In genomic region chr7:105269397-105269796, GRCh38 we compare ENCODE assay signal across 8 cellular contexts.
DNase-seq lines count a peak whose midpoint lies in the region; ATAC-seq, FAIRE-seq and TF ChIP-seq lines count a peak whose summit lies in the region.

No MANE protein-coding gene starts in this region.

- 0 out of 2 replicates have a peak overlapping the region, but pooled peaks have one; percentile 1 for H3K4me3 ChIP-seq in K562
- peak overlapping the region; percentile 55 for H3K4me3 ChIP-seq in lower lobe of right lung
- peak overlapping the region; percentile 56 for H3K4me3 ChIP-seq in upper lobe of right lung

- no peaks in the 10 kb centered on the region for H3K36me3 Mint-ChIP-seq in activated CD8-positive, alpha-beta memory T cell treated with anti-CD3 and anti-CD28 coated beads, Interleukin-2, amount 10 ng/mL, durations not matched to agents 7 days and 5 days

- POLR2A ChIA-PET in K562 (lab: Yijun Ruan, JAX), result interaction anchor here (0.6 to 2.3 kb wide), 4 partner anchors 7 to 44 kb away, joined by 3 to 6 read pairs (median 4); no protein-coding TSS in a partner anchor

- 2% methylated on average over 3 of the region's 3 CpGs for WGBS in K562 (ENCODE audit: insufficient coverage, low coverage, missing lambda C conversion rate)

- no peaks in the 10 kb centered on the region for H3K9me1 ChIP-seq in K562 (ENCODE audit: control insufficient read depth, insufficient read depth, low read length)

- peak; percentile 5 for ATAC-seq in activated CD8-positive, alpha-beta memory T cell treated with anti-CD3 and anti-CD28 coated beads, Interleukin-2, amount 10 ng/mL, durations not matched to agents 7 days and 5 days
- peak; percentile 47; the same call in 2 of the 3 replicates for ATAC-seq in K562
- ATAC-seq in lower lobe of right lung, result peak; percentile 54 to 68
- no peak for ATAC-seq in upper lobe of right lung
- no peak for ATAC-seq in HG03342 (IDR thresholded peaks at IDR 0.05; ENCODE audit: unreplicated experiment)

- H3K9me3 Mint-ChIP-seq in activated CD8-positive, alpha-beta memory T cell treated with anti-CD3 and anti-CD28 coated beads, Interleukin-2, amount 10 ng/mL, durations not matched to agents 7 days and 5 days (ENCODE audit: low read depth), result no peaks in the 10 kb centered on the region

- no peak for TF ChIP-seq RAD21 in K562 (CRISPR knock-in tag; conservative IDR thresholded peaks at IDR 0.05 in 1 of 2, IDR thresholded peaks at IDR 0.05 in 1 of 2)

- H3K27ac Mint-ChIP-seq in activated CD8-positive, alpha-beta memory T cell treated with anti-CD3 and anti-CD28 coated beads, Interleukin-2, amount 10 ng/mL, durations not matched to agents 7 days and 5 days, result peak overlapping the region; percentile 83

- H3K79me2 ChIP-seq in K562 (ENCODE audit: control insufficient read depth, insufficient read depth, low read length), result peaks cover 26% of the 10 kb centered on the region

- peak overlapping the region; percentile 38; the same call in 1 of the 2 replicates for H3K4me2 ChIP-seq in K562 (ENCODE audit: insufficient read depth, low read length)

- in situ Hi-C loops in K562 (cut with MboI), result no loop called here

- no peaks in the 10 kb centered on the region for H3K27me3 Mint-ChIP-seq in activated CD8-positive, alpha-beta memory T cell treated with anti-CD3 and anti-CD28 coated beads, Interleukin-2, amount 10 ng/mL, durations not matched to agents 7 days and 5 days

- H3K4me3 Mint-ChIP-seq in activated CD8-positive, alpha-beta memory T cell treated with anti-CD3 and anti-CD28 coated beads, Interleukin-2, amount 10 ng/mL, durations not matched to agents 7 days and 5 days, result peak overlapping the region; percentile 67

- 0 out of 2 replicates have a peak overlapping the region, but pooled peaks have one; percentile 8 for H2AFZ ChIP-seq in K562 (ENCODE audit: low read depth, low read length)

- CTCF ChIA-PET in activated CD8-positive, alpha-beta memory T cell treated with anti-CD3 and anti-CD28 coated beads, Interleukin-2, amount 10 ng/mL, durations not matched to agents 7 days and 5 days (lab: Charles Lee), result interaction anchor here (1.2 kb wide), 1 partner anchor 41 kb away, joined by 3 read pairs; no protein-coding TSS in a partner anchor
- CTCF ChIA-PET in K562 (lab: Yijun Ruan, JAX; ENCODE audit: low intra/inter-chr PET ratio), result no interaction called here

- DNase-seq in activated CD8-positive, alpha-beta memory T cell treated with anti-CD3 and anti-CD28 coated beads, Interleukin-2, amount 10 ng/mL, durations not matched to agents 7 days and 5 days, result no peak
- DNase-seq in activated CD8-positive, alpha-beta memory T cell treated with anti-CD3 and anti-CD28 coated beads for 24 hours, result no peak
- DNase-seq in HS-5 (ENCODE audit: low read depth) (peak; percentile 5), K562 (ENCODE audit: extremely low read depth in 1 of 4, low spot score in 3 of 4) (no peak), lower lobe of right lung (no peak), upper lobe of right lung (no peak), amygdala (lab: John Stamatoyannopoulos, UW) (no peak)

- TF ChIP-seq POLR2A in K562 (conservative IDR thresholded peaks at IDR 0.05), result no peak

- no peak overlapping the region for H3K27ac ChIP-seq in K562 (ENCODE audit: extremely low read depth, low read depth, low read length)
- peak overlapping the region; percentile 67 for H3K27ac ChIP-seq in lower lobe of right lung
- H3K27ac ChIP-seq in upper lobe of right lung, result peak overlapping the region; percentile 74

- FAIRE-seq in K562 (lab: Jason Lieb, UNC), result no peak

- H3K27me3 ChIP-seq in K562 (ENCODE audit: control insufficient read depth in 2 of 2, insufficient read depth in 2 of 2, low read length in 2 of 2) (no peaks in the 10 kb centered on the region), lower lobe of right lung (ENCODE audit: low read depth) (no peaks in the 10 kb centered on the region), upper lobe of right lung (no peaks in the 10 kb centered on the region)

- H3K4me1 ChIP-seq in K562 (replicated peaks in 1 of 2; ENCODE audit: control insufficient read depth in 2 of 2, insufficient read depth in 2 of 2, low read length in 2 of 2) (peaks cover 3 to 14% of the 10 kb centered on the region in 2 experiments; a peak in 4 of 5 replicates), lower lobe of right lung (peaks cover 31% of the 10 kb centered on the region), upper lobe of right lung (peaks cover 23% of the 10 kb centered on the region)

- H3K9ac ChIP-seq in K562 (ENCODE audit: insufficient read depth in 1 of 2, low read depth in 2 of 2, low read length in 2 of 2), result no peak overlapping the region

- peaks cover 12% of the 10 kb centered on the region; the same call in 1 of the 2 replicates for H4K20me1 ChIP-seq in K562 (replicated peaks; ENCODE audit: control insufficient read depth, insufficient read depth, low read length)

- H3K9me3 ChIP-seq in K562 (replicated peaks; ENCODE audit: control insufficient read depth, insufficient read depth, low read depth, low read length) (no peaks in the 10 kb centered on the region), lower lobe of right lung (no peaks in the 10 kb centered on the region), upper lobe of right lung (no peaks in the 10 kb centered on the region)

- peaks cover 27% of the 10 kb centered on the region for H3K4me1 Mint-ChIP-seq in activated CD8-positive, alpha-beta memory T cell treated with anti-CD3 and anti-CD28 coated beads, Interleukin-2, amount 10 ng/mL, durations not matched to agents 7 days and 5 days

- no TSS peak for BruUV-seq in K562 (replicated peaks; lab: Mats Ljungman, UMichigan)

- H3K36me3 ChIP-seq in K562 (ENCODE audit: control insufficient read depth, insufficient read depth, low read length) (no peaks in the 10 kb centered on the region), lower lobe of right lung (no peaks in the 10 kb centered on the region), upper lobe of right lung (no peaks in the 10 kb centered on the region)

- no peak for TF ChIP-seq EP300 in K562 (IDR thresholded peaks at IDR 0.05; ENCODE audit: low read length)

- intact Hi-C loops in K562 (cut with micrococcal nuclease), result loop anchor here (10.0 kb wide), 1 partner anchor 325 kb away; no protein-coding TSS in a partner anchor
- intact Hi-C loops in lower lobe of right lung (cut with DNase I), result no loop called here
- intact Hi-C loops in upper lobe of right lung (cut with DNase I), result no loop called here

- TF ChIP-seq CTCF in K562 (IDR thresholded peaks at IDR 0.05 in 2 of 3, conservative IDR thresholded peaks at IDR 0.05 in 1 of 3; ENCODE audit: insufficient read depth in 2 of 3, low read depth in 1 of 3, low read length in 3 of 3) (no peak), lower lobe of right lung (IDR thresholded peaks at IDR 0.05) (no peak), upper lobe of right lung (IDR thresholded peaks at IDR 0.05) (no peak)

TF ChIP-seq in K562, 482 proteins besides CTCF, POLR2A, EP300 and RAD21 (continues in another document):
- 0 out of 2 replicates have a peak, but pooled peaks have one; percentile 28 for TF ChIP-seq ZZZ3 (IDR thresholded peaks at IDR 0.05)
- peak; percentile 9; the same call in 1 of the 2 replicates for TF ChIP-seq MYBL2 (IDR thresholded peaks at IDR 0.05; ENCODE audit: low read depth)
- TF ChIP-seq MYBL2 (CRISPR knock-in tag; IDR thresholded peaks at IDR 0.05; ENCODE audit: borderline replicate concordance), result no peak
- no peak for TF ChIP-seq SIN3B (IDR thresholded peaks at IDR 0.05; ENCODE audit: low read depth)
- no peak for TF ChIP-seq MBD1 (CRISPR knock-in tag; IDR thresholded peaks at IDR 0.05)
- TF ChIP-seq YY1 (IDR thresholded peaks at IDR 0.05; ENCODE audit: borderline replicate concordance in 1 of 3, control insufficient read depth in 1 of 3, extremely low read depth in 1 of 3, insufficient read depth in 3 of 3, insufficient read length in 1 of 3, insufficient replicate concordance in 2 of 3, low read depth in 1 of 3, low read length in 2 of 3), result no peak
- peak; percentile 47; the same call in 1 of the 2 replicates for TF ChIP-seq POLR2H (tag; IDR thresholded peaks at IDR 0.05; ENCODE audit: low read depth)
- no peak for TF ChIP-seq ZNF253 (CRISPR knock-in tag; conservative IDR thresholded peaks at IDR 0.05)
- TF ChIP-seq PHF20 (IDR thresholded peaks at IDR 0.05; ENCODE audit: partially characterized antibody), result no peak
- TF ChIP-seq CSDE1 (IDR thresholded peaks at IDR 0.05), result 0 out of 4 replicates have a peak, but pooled peaks of 1 of the 2 experiments have one; percentile 32
- TF ChIP-seq CBFB (CRISPR knock-in tag; IDR thresholded peaks at IDR 0.05), result no peak
- no peak for TF ChIP-seq ZBTB33 (CRISPR knock-in tag; IDR thresholded peaks at IDR 0.05)
- TF ChIP-seq ZEB2 (IDR thresholded peaks at IDR 0.05), result 0 out of 2 replicates have a peak, but pooled peaks have one; percentile 5
- no peak for TF ChIP-seq BRD9 (IDR thresholded peaks at IDR 0.05; ENCODE audit: low read depth, partially characterized antibody)
- peak; percentile 40; the same call in 1 of the 2 replicates for TF ChIP-seq GATA2 (CRISPR knock-in tag; IDR thresholded peaks at IDR 0.05)

Comparison
In these comparisons a context has a peak if more than half of its experiments do, and no peak if none do; other contexts are left out.
1. ATAC-seq: peak in activated CD8-positive, alpha-beta memory T cell treated with anti-CD3 and anti-CD28 coated beads, Interleukin-2, amount 10 ng/mL, durations not matched to agents 7 days and 5 days (single experiment), K562 (single experiment) and lower lobe of right lung (2 of 2); none in upper lobe of right lung (single experiment) and HG03342 (single experiment).
2. H3K4me3 ChIP-seq: peak in every context shown above with its lines; median percentile 56 in upper lobe of right lung; 55 in lower lobe of right lung; 1 in K562.